Comparison of ENCODE assay signal across 17 cellular contexts in genomic region chr21:37182222-37182621, GRCh38.
DNase-seq lines count a peak whose midpoint lies in the region; ATAC-seq, FAIRE-seq and TF ChIP-seq lines count a peak whose summit lies in the region.
"Had no signal": no experiment of that assay in that cellular context is flagged by ENCODE, and none has a peak within 500 bp of the region (broad histone marks: within the 10 kb centered on the region; RNA-seq: fewer than 3 reads in every experiment).

No MANE protein-coding gene starts in this region.

- H3K27ac ChIP-seq in left lung (no peak overlapping the region), skeletal muscle tissue (ENCODE audit: low read depth, low read length) (peak overlapping the region; percentile 92)
- H3K27ac ChIP-seq: BLaER1 treated with 17β-estradiol and CSF1 and Interleukin-3, amounts not matched to agents 10 nM and 100 nM had no signal

- no peak for TF ChIP-seq CTCF in left lung (IDR thresholded peaks at IDR 0.05)

- H3K27me3 ChIP-seq in left lung, result no peaks in the 10 kb centered on the region
- H3K27me3 ChIP-seq in skeletal muscle tissue (ENCODE audit: control insufficient read depth in 3 of 3, insufficient read depth in 3 of 3, low read length in 3 of 3), result no peaks in the 10 kb centered on the region
- H3K27me3 ChIP-seq: BLaER1 treated with 17β-estradiol and CSF1 and Interleukin-3, amounts not matched to agents 10 nM and 100 nM had no signal

- DNase-seq in left ventricle myocardium superior (no peak), left cardiac atrium (no peak), NCI-H2029 treated with DMSO at 0.1 percent for 48 hours (lab: John Stamatoyannopoulos, UW) (peak; percentile 56), left lung (no peak), H54 (ENCODE audit: insufficient read length, low spot score) (no peak), NCI-H524 (lab: John Stamatoyannopoulos, UW) (no peak)
- DNase-seq: ACHN; CD4-positive, CD25-positive, alpha-beta regulatory T cell; DMS53; H9 had no signal

- H3K9me3 ChIP-seq in left lung, result peaks cover 0 to 2% of the 10 kb centered on the region in 2 donors
- no peaks in the 10 kb centered on the region for H3K9me3 ChIP-seq in skeletal muscle tissue (ENCODE audit: control insufficient read depth in 3 of 3, low read length in 3 of 3)

- ATAC-seq in left ventricle myocardium superior (peak; percentile 25), left cardiac atrium (no peak), left lung (peak; percentile 33), HG02852 (IDR thresholded peaks at IDR 0.05; ENCODE audit: unreplicated experiment) (no peak)
- ATAC-seq: GM12878, GM23338, HepG2 had no signal

- H3K9ac ChIP-seq in skeletal muscle tissue (ENCODE audit: low read depth in 1 of 3, low read length in 3 of 3), result no peak overlapping the region
- H3K9ac ChIP-seq: BLaER1 treated with 17β-estradiol and CSF1 and Interleukin-3, amounts not matched to agents 10 nM and 100 nM had no signal

- H3K4me3 ChIP-seq in left lung, result no peak overlapping the region
- H3K4me3 ChIP-seq in skeletal muscle tissue (ENCODE audit: low read length in 3 of 3), result no peak overlapping the region
- H3K4me3 ChIP-seq: BLaER1 treated with 17β-estradiol and CSF1 and Interleukin-3, amounts not matched to agents 10 nM and 100 nM; GM12878; GM23338 had no signal

- no peaks in the 10 kb centered on the region for H3K4me1 ChIP-seq in left lung
- peaks cover 0 to 8% (median 6%) of the 10 kb centered on the region in 3 donors for H3K4me1 ChIP-seq in skeletal muscle tissue (ENCODE audit: control insufficient read depth in 3 of 3, insufficient read depth in 3 of 3, low read length in 3 of 3)
- H3K4me1 ChIP-seq: BLaER1 treated with 17β-estradiol and CSF1 and Interleukin-3, amounts not matched to agents 10 nM and 100 nM had no signal

- intact Hi-C loops in left ventricle myocardium superior (cut with micrococcal nuclease), result no loop called here
- intact Hi-C loops in left cardiac atrium (cut with DNase I), result no loop called here
- intact Hi-C loops in left lung (cut with DNase I), result no loop called here

- FAIRE-seq in H54 (lab: Jason Lieb, UNC), result no peak
- FAIRE-seq: GM12878, HepG2, HTR-8/SVneo had no signal

- peaks cover 0 to 65% of the 10 kb centered on the region in 2 donors for H3K36me3 ChIP-seq in left lung
- H3K36me3 ChIP-seq in skeletal muscle tissue (ENCODE audit: control insufficient read depth in 3 of 3, insufficient read depth in 3 of 3, low read length in 3 of 3), result peaks cover 4 to 30% (median 20%) of the 10 kb centered on the region in 3 donors

- no peak for TF ChIP-seq POLR2A in H54 (IDR thresholded peaks at IDR 0.05; ENCODE audit: low read depth, low read length)

Comparison
In these comparisons a context has a peak if more than half of its experiments do, and no peak if none do; other contexts are left out.
1. ATAC-seq: peak in left ventricle myocardium superior (single experiment) and left lung (single experiment); none in left cardiac atrium (0 of 2) and HG02852 (single experiment).